ENCODE assay signal across 12 cellular contexts in genomic region chr3:149378420-149379388, GRCh38. TPM values are rescaled to one million over a fixed set of nuclear protein-coding genes. Genes with fewer than 3 reads are reported as not detected.
DNase-seq lines count a peak whose midpoint lies in the region; ATAC-seq and TF ChIP-seq lines count a peak whose summit lies in the region.
"Had no signal": no experiment of that assay in that cellular context is flagged by ENCODE, and none has a peak within 500 bp of the region (broad histone marks: within the 10 kb centered on the region; RNA-seq: fewer than 3 reads in every experiment).

No MANE protein-coding gene starts in this region.

- no peak for ATAC-seq in HG03175 (IDR thresholded peaks at IDR 0.05; ENCODE audit: unreplicated experiment)

- TF ChIP-seq CTCF in thyroid gland (IDR thresholded peaks at IDR 0.05) = no peak

- intact Hi-C loops in thyroid gland (cut with DNase I) = no loop called here

- no peak overlapping the region for H2AFZ ChIP-seq in mesenchymal stem cell (ENCODE audit: low read depth, low read length)
- H2AFZ ChIP-seq in Karpas-422 (ENCODE audit: low read length) = no peak overlapping the region

- H2AK5ac ChIP-seq in mesenchymal stem cell (ENCODE audit: low read length, severe bottlenecking) = peak overlapping the region; percentile 93

- H4K20me1 ChIP-seq in Karpas-422 (ENCODE audit: insufficient read depth, low read depth, low read length) = no peaks in the 10 kb centered on the region

- H3K14ac ChIP-seq in mesenchymal stem cell (ENCODE audit: low read length in 2 of 2) = peak overlapping the region in 1 of 2 experiments; percentile 91

- no peak overlapping the region for H3K23ac ChIP-seq in mesenchymal stem cell (ENCODE audit: low read length in 2 of 2)

- no peaks in the 10 kb centered on the region for H3K79me1 ChIP-seq in mesenchymal stem cell (replicated peaks; ENCODE audit: low read length, poor library complexity, severe bottlenecking)

- no peaks in the 10 kb centered on the region for H3K9me2 ChIP-seq in Karpas-422 (replicated peaks; ENCODE audit: insufficient read depth, low read length)

- H2BK15ac ChIP-seq in mesenchymal stem cell (ENCODE audit: low read depth, poor library complexity, severe bottlenecking) = no peak overlapping the region

- H3K27me3 ChIP-seq in mesenchymal stem cell (ENCODE audit: control insufficient read depth in 1 of 2, insufficient read depth in 1 of 2, low read length in 2 of 2) = no peaks in the 10 kb centered on the region
- H3K27me3 ChIP-seq in thyroid gland = no peaks in the 10 kb centered on the region
- H3K27me3 ChIP-seq in Karpas-422 (ENCODE audit: low read length) = no peaks in the 10 kb centered on the region

- peak overlapping the region; percentile 5 for H4K91ac ChIP-seq in mesenchymal stem cell (ENCODE audit: low read length)

- H3K18ac ChIP-seq in mesenchymal stem cell (ENCODE audit: low read depth in 1 of 2, low read length in 2 of 2) = peak overlapping the region; percentile 14 to 78

- H3K27ac ChIP-seq in mesenchymal stem cell (ENCODE audit: low read length, poor library complexity, severe bottlenecking) (peak overlapping the region; percentile 97), thyroid gland (peak overlapping the region; percentile 72 to 94 (median 89)), Karpas-422 (ENCODE audit: low read length) (no peak overlapping the region)

- peak overlapping the region; percentile 5 to 86 for H3K4ac ChIP-seq in mesenchymal stem cell (ENCODE audit: low read depth in 1 of 2, low read length in 2 of 2)

- no peak overlapping the region for H4K8ac ChIP-seq in mesenchymal stem cell (ENCODE audit: low read length)

- WGBS in mesenchymal stem cell = 98% methylated on average over 10 of the region's 10 CpGs
- 87 to 93% methylated on average over 10 of the region's 10 CpGs for WGBS in thyroid gland, 2 donors

- no peak overlapping the region for H3K9ac ChIP-seq in mesenchymal stem cell (ENCODE audit: low read length)
- H3K9ac ChIP-seq in Karpas-422 (ENCODE audit: low read length) = no peak overlapping the region

- H2BK120ac ChIP-seq in mesenchymal stem cell (ENCODE audit: low read depth, low read length) = no peak overlapping the region

- H3K9me3 ChIP-seq in mesenchymal stem cell (ENCODE audit: control insufficient read depth, low read length) (no peaks in the 10 kb centered on the region), thyroid gland (no peaks in the 10 kb centered on the region), Karpas-422 (ENCODE audit: low read length) (no peaks in the 10 kb centered on the region)

- peak overlapping the region; percentile 71 for H2BK5ac ChIP-seq in mesenchymal stem cell (ENCODE audit: low read depth, low read length, poor library complexity, severe bottlenecking)

- TF ChIP-seq POLR2A in thyroid gland (IDR thresholded peaks at IDR 0.05) = no peak

- DNase-seq in NCI-H1092 treated with DMSO at 0.1 percent for 48 hours (lab: John Stamatoyannopoulos, UW) (peak; percentile 11), NCI-H1092 (lab: John Stamatoyannopoulos, UW) (no peak), cerebellar cortex (ENCODE audit: low spot score) (peak; percentile 42), mesenchymal stem cell (no peak), thyroid gland (no peak), Karpas-422 (no peak), globus pallidus (ENCODE audit: low spot score) (no peak)
- DNase-seq: activated gamma-delta T cell; cortex of kidney; NK-92 treated with Interleukin-12 subunit alpha and Interleukin-12 subunit beta, amount 100 ng/mL, for 24 hours had no signal

- H3K36me3 ChIP-seq in mesenchymal stem cell (ENCODE audit: control insufficient read depth in 1 of 2, insufficient read depth in 2 of 2, low read depth in 1 of 2, low read length in 2 of 2) (peaks cover 3 to 5% of the 10 kb centered on the region in 2 experiments), thyroid gland (no peaks in the 10 kb centered on the region), Karpas-422 (ENCODE audit: insufficient read depth, low read length) (no peaks in the 10 kb centered on the region)

- H3K4me1 ChIP-seq in mesenchymal stem cell (ENCODE audit: control insufficient read depth, insufficient read depth, low read depth, low read length) (peaks cover 14% of the 10 kb centered on the region), thyroid gland (peaks cover 28 to 40% of the 10 kb centered on the region in 2 donors), Karpas-422 (ENCODE audit: low read length) (no peaks in the 10 kb centered on the region)

- H2BK12ac ChIP-seq in mesenchymal stem cell (ENCODE audit: low read length in 2 of 2) = peak overlapping the region; percentile 44 to 93

- no peak overlapping the region for H3K4me3 ChIP-seq in mesenchymal stem cell (ENCODE audit: insufficient read depth in 1 of 2, low read depth in 1 of 2, low read length in 2 of 2)
- no peak overlapping the region for H3K4me3 ChIP-seq in thyroid gland (replicated peaks in 1 of 3)
- no peak overlapping the region for H3K4me3 ChIP-seq in Karpas-422 (ENCODE audit: low read length)

- H3K4me2 ChIP-seq in mesenchymal stem cell (ENCODE audit: low read length, poor library complexity, severe bottlenecking) (peak overlapping the region; percentile 30), Karpas-422 (ENCODE audit: low read depth, low read length, poor library complexity, severe bottlenecking) (no peak overlapping the region)

- H3K79me2 ChIP-seq in Karpas-422 (ENCODE audit: low read length) = no peaks in the 10 kb centered on the region

RNA-seq across cellular contexts. Expression of gene TM4SF1, which starts 1.3 kb away (rescaled TPM):
- 80.3 TPM for polyA plus RNA-seq in mesenchymal stem cell (2013, experiment 1 of 2)
- polyA plus RNA-seq in mesenchymal stem cell (2013, experiment 2 of 2) = 86.8 TPM
- total RNA-seq in thyroid gland = 100 to 1,000 TPM in 1 of 4 donors, 10 to 100 TPM in 3; 32.4 to 244 (median 79.3) TPM
- not detected in 2 replicates for total RNA-seq in Karpas-422 (2014; rRNA removed; shearing (Covaris generic); ENCODE audit: low replicate concordance)

RNA-seq across cellular contexts. Expression of gene TM4SF18, which starts 45.3 kb away (rescaled TPM):
- polyA plus RNA-seq in mesenchymal stem cell (2013, experiment 1 of 2) = 0.94 TPM
- polyA plus RNA-seq in mesenchymal stem cell (2013, experiment 2 of 2) = 0.88 TPM
- total RNA-seq in thyroid gland = 10 to 100 TPM in 3 of 4 donors, 1 to 10 TPM in 1; 9.7 to 33.3 (median 24.9) TPM
- not detected in 2 replicates for total RNA-seq in Karpas-422 (2014; rRNA removed; shearing (Covaris generic); ENCODE audit: low replicate concordance)
- polyA plus RNA-seq: neural cell had no signal

Comparison
In these comparisons a context has a peak if more than half of its experiments do, and no peak if none do; other contexts are left out.
1. DNase-seq: peak in NCI-H1092 treated with DMSO at 0.1 percent for 48 hours (single experiment) and cerebellar cortex (single experiment); none in NCI-H1092 (single experiment), mesenchymal stem cell (single experiment), thyroid gland (0 of 2), Karpas-422 (single experiment) and globus pallidus (single experiment).
2. RNA of gene TM4SF1, which starts 1.3 kb away (total RNA-seq): 32.4 to 244 TPM in thyroid gland; not detected in Karpas-422; every median in the first group is over 10 times any median in the second.
3. RNA of gene TM4SF18, which starts 45.3 kb away (total RNA-seq): 9.7 to 33.3 TPM in thyroid gland; not detected in Karpas-422; every median in the first group is over 10 times any median in the second.